ENCODE assay signal across 8 cellular contexts in genomic region chr12:120228291-120229070, GRCh38. TPM values are rescaled to one million over a fixed set of nuclear protein-coding genes. Genes with fewer than 3 reads are reported as not detected.
DNase-seq lines count a peak whose midpoint lies in the region; ATAC-seq and TF ChIP-seq lines count a peak whose summit lies in the region.

No MANE protein-coding gene starts in this region.

- CTCF ChIA-PET in AG04450 (lab: Charles Lee): interaction anchor here (0.5 to 15.6 kb wide), 29 partner anchors 10 to 110 kb away, joined by 3 to 685 read pairs (median 5); partner anchors contain the start of genes PXN, RNU4-1, RNU4-2 and RPLP0

- peak; percentile 74 for ATAC-seq in GM19023 (IDR thresholded peaks at IDR 0.05; ENCODE audit: unreplicated experiment)
- ATAC-seq in lung (ENCODE audit: insufficient read depth, low FRiP score): peak; percentile 64

- 15 to 16% methylated on average over 23 of the region's 23 CpGs for WGBS in lung, 2 donors

- H3K4me3 ChIP-seq in AG04450 (ENCODE audit: low read depth, low read length) (no peak overlapping the region; the same call in 1 of the 2 replicates), lung (no peak overlapping the region)

- TF ChIP-seq CTCF in AG04450 (IDR thresholded peaks at IDR 0.05; ENCODE audit: low read depth, low read length) (peak; percentile 95), lung (IDR thresholded peaks at IDR 0.05; ENCODE audit: control extremely low read depth, extremely low read depth) (peak; percentile 94)

- H3K36me3 ChIP-seq in lung (ENCODE audit: control insufficient read depth in 2 of 2, insufficient read depth in 2 of 2, low read length in 2 of 2): peaks cover 0 to 9% of the 10 kb centered on the region in 2 donors

- H3K9me3 ChIP-seq in AG04450 (ENCODE audit: control insufficient read depth, insufficient read depth, low read length) (no peaks in the 10 kb centered on the region), lung (ENCODE audit: control insufficient read depth in 2 of 2, insufficient read depth in 1 of 2, low read length in 1 of 2) (no peaks in the 10 kb centered on the region)

- POLR2A ChIA-PET in AG04450 (lab: Yijun Ruan, JAX): interaction anchor here (0.9 to 9.2 kb wide), 7 partner anchors 12 to 109 kb away, joined by 3 to 245 read pairs (median 7); partner anchors contain the start of genes PXN, RNU4-1, RNU4-2 and RPLP0

- H3K4me1 ChIP-seq in lung (ENCODE audit: control insufficient read depth in 2 of 2, insufficient read depth in 2 of 2, low read length in 2 of 2): peaks cover 30 to 46% of the 10 kb centered on the region in 2 donors

- H3K27me3 ChIP-seq in AG04450 (ENCODE audit: control insufficient read depth, insufficient read depth, low read length) (no peaks in the 10 kb centered on the region), lung (ENCODE audit: control insufficient read depth, insufficient read depth) (no peaks in the 10 kb centered on the region)

- H3K27ac ChIP-seq in AG04450 (ENCODE audit: low read depth, low read length) (peak overlapping the region; percentile 99), lung (ENCODE audit: low read depth in 1 of 2, low read length in 1 of 2) (peak overlapping the region; percentile 88 to 89)

- peak; percentile 61 for DNase-seq in AG04450 (ENCODE audit: low read depth, low spot score)
- DNase-seq in HK-2 (ENCODE audit: unreplicated experiment): peak; percentile 86
- DNase-seq in NCI-H82 treated with DMSO at 0.1 percent for 48 hours (lab: John Stamatoyannopoulos, UW; ENCODE audit: unreplicated experiment): peak; percentile 45
- DNase-seq in activated CD8-positive, alpha-beta memory T cell treated with anti-CD3 and anti-CD28 coated beads for 1 hour (ENCODE audit: extremely low read depth in 1 of 2, low read depth in 1 of 2): peak; percentile 72 to 77
- DNase-seq in effector CD4-positive, alpha-beta T cell: peak; percentile 89
- DNase-seq in lung (ENCODE audit: low spot score): peak; percentile 88
- DNase-seq in stimulated activated CD4-positive, alpha-beta T cell treated with anti-CD3 and anti-CD28 coated beads, TNF-alpha, amount 100 ng/mL, for 4 hours (ENCODE audit: low read depth in 3 of 3): peak; percentile 74 to 84 (median 83)

RNA-seq across cellular contexts. Expression of gene RPLP0, which starts 27.6 kb away (rescaled TPM):
- polyA plus RNA-seq in AG04450 (2011; rRNA removed): 4,854 and 5,695 TPM in 2 replicates
- polyA minus RNA-seq in AG04450 (2011; rRNA and poly(A)+ RNA removed): 2,992 and 3,454 TPM in 2 replicates
- 1,000 to 10,000 TPM; 1,492 to 1,979 TPM for total RNA-seq in lung
- 1,000 to 10,000 TPM; 2,934 to 3,190 TPM for polyA plus RNA-seq in lung

RNA-seq across cellular contexts. Expression of gene GCN1, which starts 34.0 kb away (rescaled TPM):
- 44.5 and 50.4 TPM in 2 replicates for polyA plus RNA-seq in AG04450 (2011; rRNA removed)
- polyA minus RNA-seq in AG04450 (2011; rRNA and poly(A)+ RNA removed): 144 and 184 TPM in 2 replicates
- 10 to 100 TPM; 76.4 to 93.6 TPM for total RNA-seq in lung
- polyA plus RNA-seq in lung: 10 to 100 TPM; 19.3 to 29.7 TPM

RNA-seq across cellular contexts. Expression of gene PXN, which starts 37.0 kb away (rescaled TPM):
- polyA plus RNA-seq in AG04450 (2011; rRNA removed) (35.0 and 48.1 TPM in 2 replicates), lung (10 to 100 TPM; 81.3 to 100.0 TPM)
- polyA minus RNA-seq in AG04450 (2011; rRNA and poly(A)+ RNA removed): 37.7 and 60.7 TPM in 2 replicates
- total RNA-seq in lung: 100 to 1,000 TPM in 1 of 2 donors, 10 to 100 TPM in 1; 81.1 to 117 TPM
